8 cellular contexts compared by ENCODE assay signal in the genomic region with DNA sequence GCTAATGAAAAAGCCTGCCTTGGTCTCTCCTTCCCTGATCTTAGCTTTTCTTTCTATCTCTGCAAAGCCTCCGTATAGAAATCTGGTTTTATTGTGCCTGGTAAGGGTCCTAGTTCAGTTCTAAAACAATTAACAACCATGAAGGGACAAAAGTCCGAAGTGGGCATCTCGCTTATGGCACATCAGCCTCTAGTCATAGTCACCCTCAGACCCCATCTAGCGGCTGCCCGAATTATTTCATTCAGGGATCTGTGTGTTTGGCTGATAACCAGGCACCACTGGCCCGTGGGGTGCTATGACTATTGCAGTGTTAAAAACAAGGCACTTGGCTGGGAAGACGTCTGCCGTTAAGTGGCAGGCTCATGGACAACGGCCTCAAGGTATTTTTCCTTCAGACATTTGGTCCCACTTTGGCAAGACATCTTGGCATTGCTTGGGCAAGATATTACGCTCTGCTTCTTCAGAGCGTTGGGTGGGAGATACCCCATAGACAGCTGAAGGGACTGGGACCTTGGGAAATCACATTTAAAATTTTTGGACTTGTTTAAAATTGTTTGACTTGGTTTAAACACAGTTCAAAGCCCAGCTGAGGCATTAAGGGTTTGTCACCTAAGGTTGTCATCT.
DNase-seq lines count a peak whose midpoint lies in the region; ATAC-seq and TF ChIP-seq lines count a peak whose summit lies in the region.

No MANE protein-coding gene starts in this region.

- ATAC-seq in GM18520 (IDR thresholded peaks at IDR 0.05; ENCODE audit: unreplicated experiment), result peak; percentile 66
- ATAC-seq in HG03060 (IDR thresholded peaks at IDR 0.05; ENCODE audit: low read depth, unreplicated experiment), result peak; percentile 87
- peak; percentile 86 to 92 (median 89) for ATAC-seq in right lobe of liver

- no peaks in the 10 kb centered on the region for H3K9me3 ChIP-seq in right lobe of liver

- intact Hi-C loops in right lobe of liver (cut with DNase I), result loop anchor here in 1 of 2 donors (10.0 kb wide), 1 partner anchor 384 kb away; no protein-coding TSS in a partner anchor

- no peaks in the 10 kb centered on the region for H3K36me3 Mint-ChIP-seq in chondrocyte (ENCODE audit: low read depth)

- no peak overlapping the region for H3K27ac ChIP-seq in right lobe of liver

- peaks cover 45% of the 10 kb centered on the region for H3K27me3 Mint-ChIP-seq in chondrocyte (ENCODE audit: low read depth)

- H3K4me3 ChIP-seq in right lobe of liver, result no peak overlapping the region

- no peaks in the 10 kb centered on the region for H3K9me3 Mint-ChIP-seq in chondrocyte (ENCODE audit: low read depth)

- H3K4me1 Mint-ChIP-seq in chondrocyte (ENCODE audit: low read depth), result peaks cover 15% of the 10 kb centered on the region

- peak; percentile 81 for TF ChIP-seq CTCF in AG09319 (IDR thresholded peaks at IDR 0.05; ENCODE audit: low read depth, low read length)
- TF ChIP-seq CTCF in chondrocyte (IDR thresholded peaks at IDR 0.05), result peak; percentile 86
- TF ChIP-seq CTCF in right lobe of liver (IDR thresholded peaks at IDR 0.05), result peak; percentile 70 to 80 (median 70)

- peak overlapping the region; percentile 31 for H3K4me3 Mint-ChIP-seq in chondrocyte (ENCODE audit: unreplicated experiment)

- no peaks in the 10 kb centered on the region for H3K36me3 ChIP-seq in right lobe of liver

- DNase-seq in AG09319 (ENCODE audit: extremely low read depth, low read depth) (no peak), NCI-H2196 treated with DMSO at 0.1 percent for 48 hours (lab: John Stamatoyannopoulos, UW; ENCODE audit: unreplicated experiment) (peak; percentile 71), chondrocyte (ENCODE audit: low spot score) (no peak), right lobe of liver (peak in 2 of 3 donors; percentile 54 to 76)
- peak; percentile 8 to 37 (median 23) for DNase-seq in activated CD4-positive, CD25-positive, alpha-beta regulatory T cell (lab: John Stamatoyannopoulos, UW)
- peak; percentile 18 to 33 (median 21) for DNase-seq in stimulated activated CD4-positive, alpha-beta T cell treated with anti-CD3 and anti-CD28 coated beads, TNF-alpha, amount 100 ng/mL, for 4 hours (ENCODE audit: low read depth in 3 of 3)

- TF ChIP-seq POLR2A in right lobe of liver (IDR thresholded peaks at IDR 0.05), result no peak

- WGBS in right lobe of liver (ENCODE audit: insufficient coverage, low coverage, low lambda C conversion rate, missing lambda C conversion rate), result 16% methylated on average over 11 of the region's 11 CpGs

- no peak overlapping the region for H3K27ac Mint-ChIP-seq in chondrocyte (ENCODE audit: unreplicated experiment)

- H3K4me1 ChIP-seq in right lobe of liver, result no peaks in the 10 kb centered on the region

- no peaks in the 10 kb centered on the region for H3K27me3 ChIP-seq in right lobe of liver

Comparison
In these comparisons a context has a peak if more than half of its experiments do, and no peak if none do; other contexts are left out.
1. DNase-seq: peak in NCI-H2196 treated with DMSO at 0.1 percent for 48 hours (single experiment), activated CD4-positive, CD25-positive, alpha-beta regulatory T cell (4 of 4), right lobe of liver (2 of 3) and stimulated activated CD4-positive, alpha-beta T cell treated with anti-CD3 and anti-CD28 coated beads, TNF-alpha, amount 100 ng/mL, for 4 hours (3 of 3); none in AG09319 (single experiment) and chondrocyte (single experiment).
2. Peak in every context shown above with its lines, with median percentiles within 50 percentile points of each other: CTCF ChIP-seq and ATAC-seq.